ENCODE assay signal across 10 cellular contexts in the genomic region with DNA sequence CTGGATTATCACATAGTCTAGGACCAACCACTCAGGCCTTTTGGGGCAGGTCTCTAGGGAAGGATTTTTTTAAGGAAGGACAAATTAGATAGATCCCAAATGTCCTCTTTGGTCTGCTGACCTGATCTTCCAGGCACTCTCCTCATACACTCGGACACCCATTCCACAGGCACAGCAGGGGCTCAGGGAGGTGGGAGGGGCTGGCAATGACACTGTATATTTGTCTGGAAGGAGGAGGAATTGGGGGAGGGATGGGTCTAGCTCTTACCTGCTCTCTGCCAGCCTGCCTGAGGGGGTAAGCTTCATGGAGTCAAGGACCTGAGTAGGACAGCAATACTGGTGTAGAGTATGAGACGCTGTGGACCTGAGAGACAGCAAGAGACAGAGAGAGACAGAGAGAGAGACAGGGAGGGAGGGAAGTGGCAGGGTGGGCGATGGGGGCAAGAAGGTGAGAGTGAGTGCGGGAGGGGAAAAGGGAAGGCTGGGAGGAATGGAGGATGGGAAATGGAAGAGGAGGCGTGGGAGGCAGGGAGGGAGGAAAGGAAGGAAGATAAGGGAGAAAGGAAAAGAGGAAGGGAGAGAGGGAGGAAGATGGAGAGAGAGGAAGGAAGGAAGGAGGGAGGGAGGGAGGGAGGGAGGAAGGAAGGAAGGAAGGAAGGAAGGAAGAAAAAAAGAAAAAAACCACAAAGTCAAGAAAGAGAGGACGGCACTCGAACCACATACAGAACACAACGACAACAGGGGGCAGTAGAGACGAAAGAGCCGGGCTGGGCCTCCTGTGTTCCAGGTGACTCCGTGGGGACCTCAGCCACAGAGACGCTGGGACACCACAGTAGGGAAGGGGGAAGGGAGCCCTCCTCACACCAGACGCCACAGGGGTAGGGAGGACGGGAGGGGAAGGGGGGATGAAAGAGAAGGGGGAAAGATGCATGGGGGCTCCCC. TPM values are rescaled to one million over a fixed set of nuclear protein-coding genes. Genes with fewer than 3 reads are reported as not detected.
A peak's percentile ranks its signal among the peaks of the same experiment; 100 is the strongest.
DNase-seq lines count a peak whose midpoint lies in the region; ATAC-seq and TF ChIP-seq lines count a peak whose summit lies in the region.
"Had no signal": no experiment of that assay in that cellular context is flagged by ENCODE, and none has a peak within 500 bp of the region (broad histone marks: within the 10 kb centered on the region; RNA-seq: fewer than 3 reads in every experiment).

No MANE protein-coding gene starts in this region.

- H3K36me3 ChIP-seq in testis (ENCODE audit: low read depth, missing control alignments): no peaks in the 10 kb centered on the region

- H3K36me3 Mint-ChIP-seq in activated T-helper 17 cell treated with anti-CD3 and anti-CD28 coated beads, Interleukin-2, amount 50 U/mL, for 72 hours (ENCODE audit: low read depth): no peaks in the 10 kb centered on the region
- peaks cover 2% of the 10 kb centered on the region for H3K36me3 Mint-ChIP-seq in mesothelial cell of epicardium

- peak overlapping the region; percentile 55 for H3K4me3 ChIP-seq in AG04449 (ENCODE audit: low read depth, low read length)
- no peak overlapping the region for H3K4me3 ChIP-seq in GM12865 (ENCODE audit: low read depth, low read length)
- no peak overlapping the region for H3K4me3 ChIP-seq in testis

- no peaks in the 10 kb centered on the region for H3K9me3 ChIP-seq in testis

- H3K27me3 Mint-ChIP-seq in activated T-helper 17 cell treated with anti-CD3 and anti-CD28 coated beads, Interleukin-2, amount 50 U/mL, for 72 hours: no peaks in the 10 kb centered on the region
- no peaks in the 10 kb centered on the region for H3K27me3 Mint-ChIP-seq in mesothelial cell of epicardium (ENCODE audit: low read depth)

- intact Hi-C loops in testis (cut with DNase I; ENCODE audit: low total_unique reads): no loop called here

- TF ChIP-seq CTCF in AG04449 (IDR thresholded peaks at IDR 0.05; ENCODE audit: insufficient read depth, low read length, missing control alignments): no peak
- TF ChIP-seq CTCF in GM12865 (IDR thresholded peaks at IDR 0.05; ENCODE audit: insufficient read depth, low read depth, low read length, missing control alignments): peak; percentile 10
- no peak for TF ChIP-seq CTCF in mesothelial cell of epicardium (IDR thresholded peaks at IDR 0.05; ENCODE audit: unreplicated experiment)
- no peak for TF ChIP-seq CTCF in testis (IDR thresholded peaks at IDR 0.05)

- peak; percentile 45 for ATAC-seq in activated T-helper 17 cell treated with anti-CD3 and anti-CD28 coated beads, Interleukin-2, amount 50 U/mL, for 72 hours (replicated peaks)
- ATAC-seq in GM18511 (IDR thresholded peaks at IDR 0.05; ENCODE audit: unreplicated experiment): no peak

- no peak for DNase-seq in AG04449 (ENCODE audit: low read depth, low spot score)
- peak; percentile 8 for DNase-seq in GM12865 (ENCODE audit: low read depth)
- no peak for DNase-seq in mesothelial cell of epicardium (ENCODE audit: low spot score in 2 of 2, unreplicated experiment in 2 of 2)
- DNase-seq in HEK293T (ENCODE audit: extremely low spot score): no peak
- no peak for DNase-seq in germinal center (ENCODE audit: low spot score)
- no peak for DNase-seq in testis
- DNase-seq: activated T-cell treated with anti-CD3 and anti-CD28 coated beads for 4 hours, Kasumi-1 had no signal

- H3K27ac ChIP-seq in testis: no peak overlapping the region

- 87 to 92% methylated on average over 9 to 14 of the region's 14 CpGs for WGBS in testis, 2 donors

- CTCF ChIA-PET in AG04449 (lab: Yijun Ruan, JAX) (interaction anchor here (0.7 to 0.9 kb wide), 2 partner anchors 13 to 14 kb away, joined by 3 read pairs; no protein-coding TSS in a partner anchor), HEK293T (lab: Yijun Ruan, JAX) (no interaction called here)

- POLR2A ChIA-PET in AG04449 (lab: Yijun Ruan, JAX): no interaction called here
- POLR2A ChIA-PET in HEK293T (lab: Yijun Ruan, JAX): no interaction called here

- H3K27ac Mint-ChIP-seq in activated T-helper 17 cell treated with anti-CD3 and anti-CD28 coated beads, Interleukin-2, amount 50 U/mL, for 72 hours: peak overlapping the region; percentile 58
- no peak overlapping the region for H3K27ac Mint-ChIP-seq in mesothelial cell of epicardium

- H3K9me3 Mint-ChIP-seq in activated T-helper 17 cell treated with anti-CD3 and anti-CD28 coated beads, Interleukin-2, amount 50 U/mL, for 72 hours: no peaks in the 10 kb centered on the region
- H3K9me3 Mint-ChIP-seq in mesothelial cell of epicardium: peaks cover 6% of the 10 kb centered on the region

- peak overlapping the region; percentile 39 for H3K4me3 Mint-ChIP-seq in activated T-helper 17 cell treated with anti-CD3 and anti-CD28 coated beads, Interleukin-2, amount 50 U/mL, for 72 hours
- H3K4me3 Mint-ChIP-seq in mesothelial cell of epicardium: peak overlapping the region; percentile 39

- H3K27me3 ChIP-seq in testis: no peaks in the 10 kb centered on the region

- no peaks in the 10 kb centered on the region for H3K4me1 ChIP-seq in testis

- no peak for TF ChIP-seq POLR2A in testis (IDR thresholded peaks at IDR 0.05)

- no peaks in the 10 kb centered on the region for H3K4me1 Mint-ChIP-seq in activated T-helper 17 cell treated with anti-CD3 and anti-CD28 coated beads, Interleukin-2, amount 50 U/mL, for 72 hours
- peaks cover 21% of the 10 kb centered on the region for H3K4me1 Mint-ChIP-seq in mesothelial cell of epicardium

TF ChIP-seq in HEK293T, 16 proteins besides CTCF, POLR2A, EP300 and RAD21:
- no peak for TF ChIP-seq TARDBP (IDR thresholded peaks at IDR 0.05)
- TF ChIP-seq FOXA1 (IDR thresholded peaks at IDR 0.05): no peak
- no peak for TF ChIP-seq ELF4 (IDR thresholded peaks at IDR 0.05)
- no peak for TF ChIP-seq FOXM1 (IDR thresholded peaks at IDR 0.05; ENCODE audit: borderline replicate concordance)
- no peak for TF ChIP-seq CTBP1 (IDR thresholded peaks at IDR 0.05; ENCODE audit: borderline replicate concordance)
- TF ChIP-seq, protein P1, sequence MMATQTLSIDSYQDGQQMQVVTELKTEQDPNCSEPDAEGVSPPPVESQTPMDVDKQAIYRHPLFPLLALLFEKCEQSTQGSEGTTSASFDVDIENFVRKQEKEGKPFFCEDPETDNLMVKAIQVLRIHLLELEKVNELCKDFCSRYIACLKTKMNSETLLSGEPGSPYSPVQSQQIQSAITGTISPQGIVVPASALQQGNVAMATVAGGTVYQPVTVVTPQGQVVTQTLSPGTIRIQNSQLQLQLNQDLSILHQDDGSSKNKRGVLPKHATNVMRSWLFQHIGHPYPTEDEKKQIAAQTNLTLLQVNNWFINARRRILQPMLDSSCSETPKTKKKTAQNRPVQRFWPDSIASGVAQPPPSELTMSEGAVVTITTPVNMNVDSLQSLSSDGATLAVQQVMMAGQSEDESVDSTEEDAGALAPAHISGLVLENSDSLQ (IDR thresholded peaks at IDR 0.05): no peak

RNA-seq across cellular contexts. Expression of gene IQSEC2, which starts 1.8 kb away (rescaled TPM):
- under 1 TPM; 0.32 to 0.56 TPM for total RNA-seq in activated T-helper 17 cell treated with anti-CD3 and anti-CD28 coated beads, Interleukin-2, amount 50 U/mL, for 72 hours
- 19.8 to 23.0 TPM (median 22.2 TPM) in 3 replicates for total RNA-seq in mesothelial cell of epicardium
- 10 to 100 TPM; 15.6 to 19.9 TPM for total RNA-seq in testis
- 19.3 TPM for polyA plus RNA-seq in testis (ENCODE audit: insufficient read depth, low read depth, low replicate concordance)

RNA-seq across cellular contexts. Expression of gene KDM5C, which starts 54.6 kb away (rescaled TPM):
- 100 to 1,000 TPM in 1 of 2 donors, 10 to 100 TPM in 1; 93.3 to 147 TPM for total RNA-seq in activated T-helper 17 cell treated with anti-CD3 and anti-CD28 coated beads, Interleukin-2, amount 50 U/mL, for 72 hours
- 128 to 134 TPM (median 128 TPM) in 3 replicates for total RNA-seq in mesothelial cell of epicardium
- 100 to 1,000 TPM; 104 to 134 TPM for total RNA-seq in testis
- 40.1 TPM for polyA plus RNA-seq in testis (ENCODE audit: insufficient read depth, low read depth, low replicate concordance)

Comparison
In these comparisons a context has a peak if more than half of its experiments do, and no peak if none do; other contexts are left out.
1. RNA of gene IQSEC2, which starts 1.8 kb away (total RNA-seq): 19.8 to 23.0 TPM in mesothelial cell of epicardium and 15.6 to 19.9 TPM in testis; 0.32 to 0.56 TPM in activated T-helper 17 cell treated with anti-CD3 and anti-CD28 coated beads, Interleukin-2, amount 50 U/mL, for 72 hours; every median in the first group is over 10 times any median in the second.